In genomic region chr18:70234667-70235459, GRCh38 we compare ENCODE assay signal across 1 cellular context.
TF ChIP-seq lines count a peak whose summit lies in the region.

No MANE protein-coding gene starts in this region.

TF ChIP-seq in H1, 55 proteins besides CTCF, POLR2A, EP300 and RAD21:
- TF ChIP-seq SIX5 (IDR thresholded peaks at IDR 0.05; ENCODE audit: low read depth, low read length) (no peak), CHD7 (IDR thresholded peaks at IDR 0.05; ENCODE audit: insufficient replicate concordance, low read length) (no peak), TAF7 (optimal IDR thresholded peaks at IDR 0.05; ENCODE audit: borderline replicate concordance, low read depth, low read length) (no peak), RBBP5 (IDR thresholded peaks at IDR 0.05; ENCODE audit: borderline replicate concordance, low read depth, low read length) (no peak), ATF2 (IDR thresholded peaks at IDR 0.05; ENCODE audit: low read length) (no peak), ATF3 (IDR thresholded peaks at IDR 0.05; ENCODE audit: insufficient read depth, low read depth, low read length) (no peak), CHD2 (IDR thresholded peaks at IDR 0.05; ENCODE audit: low read length) (no peak), TBP (IDR thresholded peaks at IDR 0.05; ENCODE audit: low read depth, low read length) (no peak), KDM4A (IDR thresholded peaks at IDR 0.05; ENCODE audit: low read depth, low read length, severe bottlenecking) (no peak), JUN (IDR thresholded peaks at IDR 0.05; ENCODE audit: low read depth, low read length) (no peak), CHD1 (IDR thresholded peaks at IDR 0.05; ENCODE audit: low read depth, low read length) (no peak), GABPA (IDR thresholded peaks at IDR 0.05; ENCODE audit: borderline replicate concordance, insufficient read depth, low read length) (no peak), RNF2 (IDR thresholded peaks at IDR 0.05; ENCODE audit: borderline replicate concordance, low read depth, low read length, missing control alignments, poor library complexity, severe bottlenecking) (no peak), YY1 (IDR thresholded peaks at IDR 0.05; ENCODE audit: low read depth, low read length) (no peak), RXRA (IDR thresholded peaks at IDR 0.05; ENCODE audit: insufficient read depth, low read depth, low read length) (no peak), BRCA1 (IDR thresholded peaks at IDR 0.05; ENCODE audit: low read depth, low read length) (no peak), TEAD4 (IDR thresholded peaks at IDR 0.05; ENCODE audit: low read depth, low read length) (no peak), SRF (IDR thresholded peaks at IDR 0.05; ENCODE audit: low read depth, low read length) (no peak)
